Comparison of ENCODE assay signal across 1 cellular context in genomic region chr22:26541167-26541819, GRCh38.
TF ChIP-seq lines count a peak whose summit lies in the region.

No MANE protein-coding gene starts in this region.

TF ChIP-seq in K562, 482 proteins besides CTCF, POLR2A, EP300 and RAD21:
- peak; percentile 54; the same call in 1 of the 2 replicates for TF ChIP-seq POLR2G (IDR thresholded peaks at IDR 0.05; ENCODE audit: low read depth, low read length)
- no peak for TF ChIP-seq ADNP (tag; IDR thresholded peaks at IDR 0.05)
- no peak for TF ChIP-seq BRF2 (IDR thresholded peaks at IDR 0.05; ENCODE audit: borderline replicate concordance, insufficient read depth, insufficient read length)
- TF ChIP-seq JUNB (CRISPR knock-in tag; conservative IDR thresholded peaks at IDR 0.05): no peak
- no peak for TF ChIP-seq ZNF764 (CRISPR knock-in tag; IDR thresholded peaks at IDR 0.05; ENCODE audit: low read depth)
- no peak for TF ChIP-seq ZNF507 (tag; conservative IDR thresholded peaks at IDR 0.05)
- no peak for TF ChIP-seq TCFL5 (CRISPR knock-in tag; conservative IDR thresholded peaks at IDR 0.05)
- no peak for TF ChIP-seq HDAC2 (IDR thresholded peaks at IDR 0.05)
- TF ChIP-seq TGIF2 (CRISPR knock-in tag; IDR thresholded peaks at IDR 0.05): no peak
- peak; percentile 81 for TF ChIP-seq ZBTB33 (CRISPR knock-in tag; IDR thresholded peaks at IDR 0.05)
- TF ChIP-seq ERF (CRISPR knock-in tag; IDR thresholded peaks at IDR 0.05): no peak
- no peak for TF ChIP-seq HNRNPL (IDR thresholded peaks at IDR 0.05; ENCODE audit: low read depth, low read length)
- peak; percentile 45 for TF ChIP-seq RBM22 (IDR thresholded peaks at IDR 0.05; ENCODE audit: low read depth, low read length, poor library complexity, severe bottlenecking)
- no peak for TF ChIP-seq ZNF318 (IDR thresholded peaks at IDR 0.05; ENCODE audit: borderline replicate concordance in 1 of 2, low read depth in 1 of 2)
